ENCODE assay signal across 9 cellular contexts in the genomic region with DNA sequence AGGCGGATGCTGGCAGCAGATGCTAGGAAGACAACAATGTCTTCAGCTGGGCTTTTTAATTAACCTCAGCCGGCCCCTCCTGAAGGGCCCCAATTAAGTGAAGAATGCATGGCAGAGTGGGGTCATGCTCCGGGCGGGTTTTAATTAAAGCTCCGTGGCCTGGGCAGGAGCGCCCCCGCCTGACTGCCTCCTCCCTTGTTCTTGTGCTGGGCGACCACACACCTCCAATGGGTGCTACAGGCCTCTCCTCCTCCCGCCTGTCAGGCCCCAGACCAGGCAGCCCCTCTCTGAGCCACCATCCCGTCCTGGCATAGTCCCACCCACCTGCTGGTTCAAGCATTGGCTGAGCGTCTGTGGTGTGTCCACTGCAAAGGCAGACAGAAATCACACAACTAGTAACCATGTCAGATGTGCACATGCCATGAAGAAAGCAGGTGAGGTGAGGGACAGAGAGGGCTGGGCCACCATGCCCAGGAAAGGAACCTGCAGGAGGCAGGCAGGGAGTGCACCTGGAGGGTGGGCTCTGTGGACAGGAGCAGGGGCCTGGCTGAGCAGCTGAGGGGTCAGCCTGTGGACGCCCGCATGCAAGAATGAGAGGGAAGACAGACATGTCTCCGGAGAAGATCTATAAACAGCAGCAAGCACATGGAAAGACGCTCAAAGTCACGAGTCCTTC. TPM values are rescaled to one million over a fixed set of nuclear protein-coding genes. Genes with fewer than 3 reads are reported as not detected.
DNase-seq lines count a peak whose midpoint lies in the region; ATAC-seq and TF ChIP-seq lines count a peak whose summit lies in the region.
"Had no signal": no experiment of that assay in that cellular context is flagged by ENCODE, and none has a peak within 500 bp of the region (broad histone marks: within the 10 kb centered on the region; RNA-seq: fewer than 3 reads in every experiment).

No MANE protein-coding gene starts in this region.

- intact Hi-C loops in mucosa of descending colon (cut with DNase I, micrococcal nuclease): no loop called here

- H3K27me3 ChIP-seq in DOHH2 (ENCODE audit: control insufficient read depth, low read length) (peaks cover 7% of the 10 kb centered on the region; the same call in 1 of the 2 replicates), adipocyte (replicated peaks; ENCODE audit: control insufficient read depth, insufficient read depth, low read length) (peaks cover 8% of the 10 kb centered on the region)

- no peaks in the 10 kb centered on the region for H3K79me2 ChIP-seq in DOHH2 (ENCODE audit: control insufficient read depth, low read length)

- H3K9me3 ChIP-seq in DOHH2 (ENCODE audit: control insufficient read depth, insufficient read depth, low read length) (no peaks in the 10 kb centered on the region), adipocyte (ENCODE audit: control insufficient read depth, low read length) (no peaks in the 10 kb centered on the region), mucosa of descending colon (no peaks in the 10 kb centered on the region)

- H3K9me3 Mint-ChIP-seq in mesothelial cell of epicardium: no peaks in the 10 kb centered on the region

- no peak overlapping the region for H3K4me3 Mint-ChIP-seq in mesothelial cell of epicardium

- no peak overlapping the region for H3K27ac Mint-ChIP-seq in mesothelial cell of epicardium

- H4K20me1 ChIP-seq in DOHH2 (ENCODE audit: control insufficient read depth, insufficient read depth, low read depth, low read length): peaks cover 12% of the 10 kb centered on the region; the same call in 1 of the 2 replicates

- no peaks in the 10 kb centered on the region for H3K36me3 Mint-ChIP-seq in mesothelial cell of epicardium

- no peak overlapping the region for H3K4me2 ChIP-seq in DOHH2 (ENCODE audit: low read length)

- H3K4me1 Mint-ChIP-seq in mesothelial cell of epicardium: peaks cover 4% of the 10 kb centered on the region

- ATAC-seq in mucosa of descending colon: peak; percentile 39

- 0 out of 2 replicates have a peak, but pooled peaks cover 3% of the 10 kb centered on the region for H3K4me1 ChIP-seq in DOHH2 (ENCODE audit: control insufficient read depth, low read length)
- no peaks in the 10 kb centered on the region for H3K4me1 ChIP-seq in adipocyte (ENCODE audit: control insufficient read depth, insufficient read depth, low read length)
- H3K4me1 ChIP-seq in mucosa of descending colon (ENCODE audit: low read depth): no peaks in the 10 kb centered on the region

- peaks cover 26% of the 10 kb centered on the region for H3K27me3 Mint-ChIP-seq in mesothelial cell of epicardium (ENCODE audit: low read depth)

- no peaks in the 10 kb centered on the region for H3K9me2 ChIP-seq in DOHH2 (replicated peaks; ENCODE audit: control insufficient read depth, low read length)

- H3K36me3 ChIP-seq in DOHH2 (ENCODE audit: control insufficient read depth, low read length) (peaks cover under 1% of the 10 kb centered on the region; the same call in 1 of the 2 replicates), adipocyte (ENCODE audit: control insufficient read depth, insufficient read depth, low read length, severe bottlenecking) (no peaks in the 10 kb centered on the region), mucosa of descending colon (ENCODE audit: low read depth) (no peaks in the 10 kb centered on the region)

- H3K4me3 ChIP-seq in DOHH2 (ENCODE audit: low read length) (no peak overlapping the region), LNCaP clone FGC (ENCODE audit: low read depth, low read length) (no peak overlapping the region), adipocyte (ENCODE audit: low read length) (no peak overlapping the region), mucosa of descending colon (no peak overlapping the region)

- H3F3A ChIP-seq in DOHH2 (ENCODE audit: control insufficient read depth, insufficient read depth): peaks cover 4% of the 10 kb centered on the region; the same call in 1 of the 2 replicates

- TF ChIP-seq CTCF in DOHH2 (IDR thresholded peaks at IDR 0.05; ENCODE audit: low read depth, low read length, poor library complexity, severe bottlenecking) (peak; percentile 54), LNCaP clone FGC (IDR thresholded peaks at IDR 0.05; ENCODE audit: control insufficient read depth, extremely low read depth, insufficient read depth) (peak; percentile 27; the same call in 1 of the 2 replicates), mucosa of descending colon (IDR thresholded peaks at IDR 0.05) (no peak), mesothelial cell of epicardium (IDR thresholded peaks at IDR 0.05; ENCODE audit: unreplicated experiment) (no peak)

- DNase-seq in LNCaP clone FGC (ENCODE audit: low read depth) (no peak), adipocyte (ENCODE audit: low read depth) (peak; percentile 29), mucosa of descending colon (peak in 2 of 3 donors; percentile 52 to 61), mesothelial cell of epicardium (ENCODE audit: low spot score in 2 of 2, unreplicated experiment in 2 of 2) (no peak), HuH-7 (ENCODE audit: low spot score) (no peak), H4 (ENCODE audit: low spot score) (no peak), NCI-H187 (lab: John Stamatoyannopoulos, UW) (no peak)
- DNase-seq: activated CD4-positive, alpha-beta T cell treated with anti-CD3 and anti-CD28 coated beads for 48 hours had no signal

- H3K27ac ChIP-seq in DOHH2 (ENCODE audit: low read depth, low read length): no peak overlapping the region

- H3K9ac ChIP-seq in adipocyte (ENCODE audit: low read length): no peak overlapping the region

RNA-seq across cellular contexts. Expression of a gene that starts 8.5 kb away (rescaled TPM):
- total RNA-seq in mucosa of descending colon: 100 to 1,000 TPM; 339 to 490 (median 479) TPM
- total RNA-seq in mesothelial cell of epicardium: 255 to 277 TPM (median 262 TPM) in 3 replicates
- total RNA-seq in H4 (2014; rRNA removed; shearing (Covaris generic)): 102 and 167 TPM in 2 replicates

RNA-seq across cellular contexts. Expression of a gene that starts 29.1 kb away (rescaled TPM):
- total RNA-seq in mucosa of descending colon: 10 to 100 TPM; 10.6 to 15.7 (median 13.9) TPM
- 19.3 to 20.9 TPM (median 20.2 TPM) in 3 replicates for total RNA-seq in mesothelial cell of epicardium
- total RNA-seq in H4 (2014; rRNA removed; shearing (Covaris generic)): 10.7 and 14.2 TPM in 2 replicates

RNA-seq across cellular contexts. Expression of a gene that starts 35.1 kb away (rescaled TPM):
- total RNA-seq in mucosa of descending colon (10 to 100 TPM; 24.3 to 42.1 (median 37.3) TPM), mesothelial cell of epicardium (53.9 to 56.9 TPM (median 54.2 TPM) in 3 replicates)
- 85.3 and 97.7 TPM in 2 replicates for total RNA-seq in H4 (2014; rRNA removed; shearing (Covaris generic))

Comparison
In these comparisons a context has a peak if more than half of its experiments do, and no peak if none do; other contexts are left out.
1. CTCF ChIP-seq: peak in DOHH2 (single experiment) and LNCaP clone FGC (single experiment); none in mucosa of descending colon (single experiment) and mesothelial cell of epicardium (single experiment).
2. DNase-seq: peak in adipocyte (single experiment) and mucosa of descending colon (2 of 3); none in LNCaP clone FGC (single experiment), mesothelial cell of epicardium (0 of 2), HuH-7 (single experiment), H4 (single experiment) and NCI-H187 (0 of 2).